Comparison of ENCODE assay signal across 9 cellular contexts in genomic region chr16:10979717-10980601, GRCh38. TPM values are rescaled to one million over a fixed set of nuclear protein-coding genes. Genes with fewer than 3 reads are reported as not detected.
DNase-seq lines count a peak whose midpoint lies in the region; ATAC-seq and TF ChIP-seq lines count a peak whose summit lies in the region.
"Had no signal": no experiment of that assay in that cellular context is flagged by ENCODE, and none has a peak within 500 bp of the region (broad histone marks: within the 10 kb centered on the region; RNA-seq: fewer than 3 reads in every experiment).

No MANE protein-coding gene starts in this region.

- no peak overlapping the region for H3K4me3 Mint-ChIP-seq in osteocyte (ENCODE audit: unreplicated experiment)
- H3K4me3 Mint-ChIP-seq: activated naive CD8-positive, alpha-beta T cell treated with anti-CD3 and anti-CD28 coated beads, Interleukin-2, amount 50 U/mL, for 24 hours had no signal

- intact Hi-C loops in dorsolateral prefrontal cortex (cut with DNase I): no loop called here
- intact Hi-C loops in lower lobe of right lung (cut with DNase I): no loop called here
- intact Hi-C loops in tibial artery (cut with DNase I; ENCODE audit: low total_unique reads): loop anchor here (10.0 kb wide), 1 partner anchor 365 kb away; the partner anchor contains the start of gene RMI2

- ATAC-seq in lower lobe of right lung (peak; percentile 86 to 90), GM19351 (IDR thresholded peaks at IDR 0.05; ENCODE audit: unreplicated experiment) (no peak), HG03342 (IDR thresholded peaks at IDR 0.05; ENCODE audit: unreplicated experiment) (no peak), HG03280 (IDR thresholded peaks at IDR 0.05; ENCODE audit: unreplicated experiment) (no peak)
- ATAC-seq: activated naive CD8-positive, alpha-beta T cell treated with anti-CD3 and anti-CD28 coated beads, Interleukin-2, amount 50 U/mL, for 24 hours had no signal

- no peaks in the 10 kb centered on the region for H3K9me3 Mint-ChIP-seq in osteocyte (ENCODE audit: unreplicated experiment)
- H3K9me3 Mint-ChIP-seq: activated naive CD8-positive, alpha-beta T cell treated with anti-CD3 and anti-CD28 coated beads, Interleukin-2, amount 50 U/mL, for 24 hours had no signal

- H3K27ac ChIP-seq in Peyer's patch (peak overlapping the region; percentile 14 to 68 (median 44)), dorsolateral prefrontal cortex (peak overlapping the region in 39 of 59 donors; percentile 1 to 71 (median 44)), lower lobe of right lung (peak overlapping the region; percentile 80), tibial artery (peak overlapping the region; percentile 58 to 73)

- DNase-seq in Peyer's patch (no peak), dorsolateral prefrontal cortex (peak in 7 of 10 donors; percentile 36 to 59 (median 43)), lower lobe of right lung (peak; percentile 60), tibial artery (peak; percentile 67 to 86), osteocyte (ENCODE audit: extremely low spot score, unreplicated experiment) (no peak)
- DNase-seq: activated naive CD8-positive, alpha-beta T cell treated with anti-CD3 and anti-CD28 coated beads, Interleukin-2, amount 50 U/mL, for 24 hours had no signal

- no peaks in the 10 kb centered on the region for H3K27me3 Mint-ChIP-seq in osteocyte (ENCODE audit: unreplicated experiment)
- H3K27me3 Mint-ChIP-seq: activated naive CD8-positive, alpha-beta T cell treated with anti-CD3 and anti-CD28 coated beads, Interleukin-2, amount 50 U/mL, for 24 hours had no signal

- no peak overlapping the region for H3K4me3 ChIP-seq in Peyer's patch
- H3K4me3 ChIP-seq in dorsolateral prefrontal cortex: peak overlapping the region in 3 of 59 donors; percentile 8 to 18 (median 14)
- no peak overlapping the region for H3K4me3 ChIP-seq in lower lobe of right lung
- H3K4me3 ChIP-seq in tibial artery: no peak overlapping the region

- no peaks in the 10 kb centered on the region for H3K27me3 ChIP-seq in Peyer's patch
- H3K27me3 ChIP-seq in dorsolateral prefrontal cortex: no peaks in the 10 kb centered on the region
- H3K27me3 ChIP-seq in lower lobe of right lung (ENCODE audit: low read depth): no peaks in the 10 kb centered on the region
- H3K27me3 ChIP-seq in tibial artery: no peaks in the 10 kb centered on the region

- TF ChIP-seq CTCF in Peyer's patch (IDR thresholded peaks at IDR 0.05) (peak in 1 of 6 experiments; percentile 18), dorsolateral prefrontal cortex (IDR thresholded peaks at IDR 0.05 in 54 of 56, conservative IDR thresholded peaks at IDR 0.05 in 2 of 56; ENCODE audit: low read depth in 1 of 56, partially characterized antibody in 56 of 56) (no peak), lower lobe of right lung (IDR thresholded peaks at IDR 0.05) (no peak), tibial artery (IDR thresholded peaks at IDR 0.05) (no peak), osteocyte (IDR thresholded peaks at IDR 0.05) (no peak)

- H3K4me1 ChIP-seq in Peyer's patch (peaks cover 0 to 6% (median 0%) of the 10 kb centered on the region in 4 donors), lower lobe of right lung (peaks cover 22% of the 10 kb centered on the region), tibial artery (peaks cover 0 to 18% (median 15%) of the 10 kb centered on the region in 4 donors)

- peaks cover 3% of the 10 kb centered on the region for H3K4me1 Mint-ChIP-seq in osteocyte (ENCODE audit: unreplicated experiment)

- H3K36me3 ChIP-seq in Peyer's patch: peaks cover 0 to 38% (median 0%) of the 10 kb centered on the region in 3 donors
- peaks cover 79% of the 10 kb centered on the region for H3K36me3 ChIP-seq in lower lobe of right lung
- peaks cover 5 to 47% (median 21%) of the 10 kb centered on the region in 3 donors for H3K36me3 ChIP-seq in tibial artery

- no peak for TF ChIP-seq POLR2A in Peyer's patch (IDR thresholded peaks at IDR 0.05)

- no peak overlapping the region for H3K27ac Mint-ChIP-seq in osteocyte (ENCODE audit: unreplicated experiment)
- H3K27ac Mint-ChIP-seq: activated naive CD8-positive, alpha-beta T cell treated with anti-CD3 and anti-CD28 coated beads, Interleukin-2, amount 50 U/mL, for 24 hours had no signal

- H3K36me3 Mint-ChIP-seq in osteocyte (ENCODE audit: unreplicated experiment): peaks cover 16% of the 10 kb centered on the region

- no peaks in the 10 kb centered on the region for H3K9me3 ChIP-seq in Peyer's patch
- no peaks in the 10 kb centered on the region for H3K9me3 ChIP-seq in lower lobe of right lung
- no peaks in the 10 kb centered on the region for H3K9me3 ChIP-seq in tibial artery

RNA-seq across cellular contexts. Expression of gene CLEC16A, which starts 35.6 kb away (rescaled TPM):
- total RNA-seq in Peyer's patch (100 to 1,000 TPM in 1 of 4 donors, 10 to 100 TPM in 3; 37.8 to 139 (median 64.3) TPM), dorsolateral prefrontal cortex (10 to 100 TPM; 40.5 to 75.1 (median 58.1) TPM), lower lobe of right lung (34.6 TPM), osteocyte (22.1 and 24.0 TPM in 2 replicates)

RNA-seq across cellular contexts. Expression of gene DEXI, which starts 37.7 kb away (rescaled TPM):
- total RNA-seq in Peyer's patch: 10 to 100 TPM; 39.8 to 69.3 (median 60.9) TPM
- total RNA-seq in dorsolateral prefrontal cortex: 10 to 100 TPM; 40.9 to 88.1 (median 56.7) TPM
- total RNA-seq in lower lobe of right lung: 29.9 TPM
- total RNA-seq in osteocyte: 32.4 and 35.8 TPM in 2 replicates

Comparison
In these comparisons a context has a peak if more than half of its experiments do, and no peak if none do; other contexts are left out.
1. DNase-seq: peak in dorsolateral prefrontal cortex (7 of 10), lower lobe of right lung (single experiment) and tibial artery (2 of 2); none in Peyer's patch (0 of 3) and osteocyte (single experiment).
2. ATAC-seq: peak in lower lobe of right lung (2 of 2); none in GM19351 (single experiment), HG03342 (single experiment) and HG03280 (single experiment).
3. Peak in every context shown above with its lines, with median percentiles within 50 percentile points of each other: H3K27ac ChIP-seq.